Comparison of ENCODE assay signal across 8 cellular contexts in the genomic region with DNA sequence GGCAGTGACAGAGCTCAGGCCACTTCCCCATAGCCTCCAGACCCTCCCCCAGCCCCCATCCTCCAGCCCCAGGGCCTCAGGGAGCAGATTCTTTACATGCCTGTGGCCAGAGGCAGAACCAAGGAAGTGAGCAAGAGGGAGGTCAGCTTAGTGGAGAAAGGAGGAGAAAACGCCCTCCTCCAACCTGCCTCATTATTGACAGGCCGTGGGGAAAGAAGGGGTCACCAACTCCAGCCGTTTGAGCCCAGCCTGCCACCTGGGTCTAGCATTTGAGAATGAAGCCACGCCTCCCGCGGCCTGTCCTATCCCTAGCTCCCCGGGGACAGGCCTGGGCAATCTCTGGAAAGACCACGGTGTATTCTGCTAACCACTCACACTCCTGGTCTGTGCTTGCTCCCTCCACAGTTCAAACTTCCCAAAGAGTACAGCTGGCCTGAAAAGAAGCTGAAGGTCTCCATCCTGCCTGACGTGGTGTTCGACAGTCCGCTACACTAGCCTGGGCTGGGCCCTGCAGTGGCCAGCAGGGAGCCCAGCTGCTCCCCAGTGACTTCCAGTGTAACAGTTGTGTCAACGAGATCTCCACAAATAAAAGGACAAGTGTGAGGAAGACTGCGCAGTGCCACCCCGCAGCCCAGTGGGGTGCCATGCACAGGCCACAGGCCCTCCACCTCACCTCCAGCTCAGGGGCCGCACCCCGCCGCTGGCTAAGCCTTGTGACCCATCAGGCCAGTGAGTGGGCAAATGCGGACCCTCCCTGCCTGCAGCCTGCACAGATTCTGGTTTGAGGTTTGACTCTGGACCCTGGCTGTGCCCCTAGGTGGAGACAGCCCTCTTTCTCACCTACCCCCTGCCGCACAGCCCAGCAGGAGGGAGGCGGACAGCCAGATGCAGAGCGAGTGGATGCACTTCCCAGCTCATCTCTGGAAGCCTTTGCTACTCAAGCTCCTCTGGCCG. TPM values are rescaled to one million over a fixed set of nuclear protein-coding genes. Genes with fewer than 3 reads are reported as not detected.
DNase-seq lines count a peak whose midpoint lies in the region; ATAC-seq, FAIRE-seq and TF ChIP-seq lines count a peak whose summit lies in the region.
"Had no signal": no experiment of that assay in that cellular context is flagged by ENCODE, and none has a peak within 500 bp of the region (broad histone marks: within the 10 kb centered on the region; RNA-seq: fewer than 3 reads in every experiment).

No MANE protein-coding gene starts in this region.

- H3K4me3 Mint-ChIP-seq in stimulated activated naive CD8-positive, alpha-beta T cell treated with anti-CD3 and anti-CD28 coated beads, Interleukin-15, amount 100 ng/mL, for 72 hours: no peak overlapping the region

- H3K9me3 Mint-ChIP-seq in stimulated activated naive CD8-positive, alpha-beta T cell treated with anti-CD3 and anti-CD28 coated beads, Interleukin-15, amount 100 ng/mL, for 72 hours: no peaks in the 10 kb centered on the region

- H3K27me3 ChIP-seq in keratinocyte (ENCODE audit: control insufficient read depth, extremely low read depth, insufficient read depth, low read length): no peaks in the 10 kb centered on the region
- H3K27me3 ChIP-seq in tibial nerve: no peaks in the 10 kb centered on the region
- H3K27me3 ChIP-seq: pancreas had no signal

- H3K36me3 ChIP-seq in keratinocyte (ENCODE audit: control insufficient read depth in 2 of 2, extremely low read depth in 1 of 2, insufficient read depth in 2 of 2, low read length in 2 of 2) (peaks cover 0 to 1% of the 10 kb centered on the region in 2 experiments), tibial nerve (peaks cover 0 to 16% (median 0%) of the 10 kb centered on the region in 3 donors)

- no peaks in the 10 kb centered on the region for H4K20me1 ChIP-seq in keratinocyte (ENCODE audit: control insufficient read depth, extremely low read depth, insufficient read depth, low read length)

- peak overlapping the region; percentile 41 for H3K4me2 ChIP-seq in keratinocyte (ENCODE audit: control insufficient read depth, extremely low read depth, insufficient read depth, low read depth, low read length)

- dilution Hi-C loops in keratinocyte (cut with MboI; ENCODE audit: extremely low pct_ligation_motif_present, low sequenced_read_pairs): no loop called here

- FAIRE-seq in HTR-8/SVneo (lab: Jason Lieb, UNC): peak; percentile 93
- FAIRE-seq in keratinocyte (lab: Jason Lieb, UNC): peak; percentile 89
- FAIRE-seq: pancreas had no signal

- in situ Hi-C loops in astrocyte of the spinal cord (cut with HindIII; ENCODE audit: low sequenced_read_pairs): no loop called here

- peak; percentile 83 for DNase-seq in HTR-8/SVneo (ENCODE audit: insufficient read length, low spot score)
- peak; percentile 87 for DNase-seq in astrocyte of the spinal cord (ENCODE audit: low read depth, low spot score)
- no peak for DNase-seq in keratinocyte (ENCODE audit: low read depth, low spot score)
- DNase-seq in tibial nerve (ENCODE audit: low spot score in 2 of 2): no peak
- no peak for DNase-seq in NK-92 (lab: John Stamatoyannopoulos, UW; ENCODE audit: unreplicated experiment)
- DNase-seq in stimulated activated naive CD8-positive, alpha-beta T cell treated with anti-CD3 and anti-CD28 coated beads, Interleukin-15, amount 100 ng/mL, for 72 hours: no peak

- TF ChIP-seq CTCF in astrocyte of the spinal cord (IDR thresholded peaks at IDR 0.05; ENCODE audit: low read depth, low read length) (no peak), keratinocyte (optimal IDR thresholded peaks at IDR 0.05 in 1 of 3, IDR thresholded peaks at IDR 0.05 in 1 of 3, conservative IDR thresholded peaks at IDR 0.05 in 1 of 3; ENCODE audit: extremely low read depth in 1 of 3, insufficient read depth in 2 of 3, low read length in 3 of 3) (no peak), tibial nerve (IDR thresholded peaks at IDR 0.05) (no peak)

- H3K9me1 ChIP-seq in keratinocyte (ENCODE audit: control insufficient read depth, extremely low read depth, insufficient read depth, low read length): peaks cover 2% of the 10 kb centered on the region

- H3K4me1 ChIP-seq in keratinocyte (ENCODE audit: control insufficient read depth, extremely low read depth, insufficient read depth, low read length) (peaks cover 62% of the 10 kb centered on the region), tibial nerve (peaks cover 6 to 99% (median 76%) of the 10 kb centered on the region in 4 donors)

- no peak overlapping the region for H2AFZ ChIP-seq in keratinocyte (ENCODE audit: control insufficient read depth, low read length)

- no peak overlapping the region for H3K4me3 ChIP-seq in astrocyte of the spinal cord (ENCODE audit: low read depth, low read length)
- no peak overlapping the region for H3K4me3 ChIP-seq in keratinocyte (ENCODE audit: control insufficient read depth in 2 of 3, extremely low read depth in 1 of 3, insufficient read depth in 2 of 3, low read depth in 1 of 3, low read length in 3 of 3)
- H3K4me3 ChIP-seq in tibial nerve: no peak overlapping the region
- H3K4me3 ChIP-seq: pancreas had no signal

- TF ChIP-seq POLR2A in tibial nerve (IDR thresholded peaks at IDR 0.05): no peak

- H3K9me3 ChIP-seq in keratinocyte (ENCODE audit: control insufficient read depth, low read depth, low read length) (no peaks in the 10 kb centered on the region), tibial nerve (no peaks in the 10 kb centered on the region)
- H3K9me3 ChIP-seq: pancreas had no signal

- no peak for TF ChIP-seq EP300 in tibial nerve (IDR thresholded peaks at IDR 0.05)

- WGBS in tibial nerve, 2 donors: 43 to 45% methylated on average over 18 to 19 of the region's 22 CpGs

- peak overlapping the region; percentile 57 for H3K27ac ChIP-seq in keratinocyte (ENCODE audit: control insufficient read depth, insufficient read depth, low read length)
- H3K27ac ChIP-seq in tibial nerve: peak overlapping the region; percentile 17 to 95 (median 84)

- H3K79me2 ChIP-seq in keratinocyte (ENCODE audit: control insufficient read depth, insufficient read depth, low read length): no peaks in the 10 kb centered on the region

- peak overlapping the region in 1 of 2 donors; percentile 59 for H3K27ac Mint-ChIP-seq in stimulated activated naive CD8-positive, alpha-beta T cell treated with anti-CD3 and anti-CD28 coated beads, Interleukin-15, amount 100 ng/mL, for 72 hours

- no peaks in the 10 kb centered on the region for H3K27me3 Mint-ChIP-seq in stimulated activated naive CD8-positive, alpha-beta T cell treated with anti-CD3 and anti-CD28 coated beads, Interleukin-15, amount 100 ng/mL, for 72 hours

- ATAC-seq in GM21367 (IDR thresholded peaks at IDR 0.05; ENCODE audit: unreplicated experiment): no peak
- ATAC-seq in stimulated activated naive CD8-positive, alpha-beta T cell treated with anti-CD3 and anti-CD28 coated beads, Interleukin-15, amount 100 ng/mL, for 72 hours: no peak

- H3K4me1 Mint-ChIP-seq in stimulated activated naive CD8-positive, alpha-beta T cell treated with anti-CD3 and anti-CD28 coated beads, Interleukin-15, amount 100 ng/mL, for 72 hours: peaks cover 40% of the 10 kb centered on the region

- peak overlapping the region; percentile 13 for H3K9ac ChIP-seq in keratinocyte (ENCODE audit: control insufficient read depth, extremely low read depth, insufficient read depth, low read length)

RNA-seq across cellular contexts. Expression of a gene that starts 14.3 kb away (rescaled TPM):
- polyA plus RNA-seq in keratinocyte: 16.9 to 45.1 TPM (median 24.8 TPM) in 3 replicates
- 38.5 TPM for polyA plus RNA-seq in keratinocyte (2011; ENCODE audit: low read depth)
- 23.0 and 34.3 TPM in 2 replicates for polyA plus RNA-seq in keratinocyte (2011; cell fraction: cytosol; rRNA removed)
- 30.9 and 34.4 TPM in 2 replicates for polyA plus RNA-seq in keratinocyte (2011; cell fraction: nucleus; rRNA removed)
- polyA plus RNA-seq in keratinocyte (2012; ENCODE audit: low replicate concordance): 39.4 and 51.3 TPM in 2 replicates
- 15.2 to 53.0 TPM (median 16.7 TPM) in 3 replicates for polyA minus RNA-seq in keratinocyte
- polyA minus RNA-seq in keratinocyte (2011; cell fraction: cytosol; rRNA and poly(A)+ RNA removed): 36.4 TPM
- 22.9 and 24.1 TPM in 2 replicates for polyA minus RNA-seq in keratinocyte (2011; cell fraction: nucleus; rRNA and poly(A)+ RNA removed)
- 100 to 1,000 TPM; 156 to 206 (median 157) TPM for total RNA-seq in tibial nerve

Comparison
In these comparisons a context has a peak if more than half of its experiments do, and no peak if none do; other contexts are left out.
1. DNase-seq: peak in HTR-8/SVneo (single experiment) and astrocyte of the spinal cord (single experiment); none in keratinocyte (single experiment), tibial nerve (0 of 2), NK-92 (single experiment) and stimulated activated naive CD8-positive, alpha-beta T cell treated with anti-CD3 and anti-CD28 coated beads, Interleukin-15, amount 100 ng/mL, for 72 hours (0 of 2).